In genomic region chr3:57803647-57804081, GRCh38 we compare ENCODE assay signal across 7 cellular contexts. TPM values are rescaled to one million over a fixed set of nuclear protein-coding genes. Genes with fewer than 3 reads are reported as not detected.
DNase-seq lines count a peak whose midpoint lies in the region; ATAC-seq and TF ChIP-seq lines count a peak whose summit lies in the region.

No MANE protein-coding gene starts in this region.

- H3K9me3 Mint-ChIP-seq in T-helper 2 cell treated with Interferon-gamma antibody and Interleukin-4, amounts not matched to agents 5 μg/mL and 100 μg/mL, for 36 hours, result no peaks in the 10 kb centered on the region

- peaks cover 96% of the 10 kb centered on the region for H3K79me2 ChIP-seq in HCT116 (ENCODE audit: insufficient read depth, low read length)

- DNase-seq in HCT116 (ENCODE audit: low read depth, low spot score) (peak; percentile 96), fibroblast of the conjunctiva (ENCODE audit: low read depth) (peak; percentile 78), pulmonary artery endothelial cell (ENCODE audit: low read depth, low spot score) (peak; percentile 79), ureter (ENCODE audit: low spot score) (no peak), NOMO-1 treated with dmso at 0.1 percent for 144 hours (lab: John Stamatoyannopoulos, UW; ENCODE audit: unreplicated experiment) (no peak)
- no peak for DNase-seq in T-helper 2 cell treated with Interferon-gamma antibody and Interleukin-4, amounts not matched to agents 5 μg/mL and 100 μg/mL, for 36 hours (ENCODE audit: low spot score)
- DNase-seq in NK-92 treated with Interleukin-12 subunit alpha and Interleukin-12 subunit beta, amount 100 ng/mL, for 24 hours (lab: John Stamatoyannopoulos, UW), result no peak

- RAD21 ChIA-PET in HCT116 (lab: Charles Lee; ENCODE audit: low non-redundant PET in 1 of 2, low total read pairs in 2 of 2, uncharacterized antibody in 2 of 2, unreplicated experiment in 2 of 2), result no interaction called here

- H3K4me3 ChIP-seq in HCT116 (replicated peaks in 1 of 2; ENCODE audit: low read depth in 1 of 2, low read length in 2 of 2), result peak overlapping the region in 1 of 2 experiments; percentile 27; a peak in 2 of 4 replicates

- peaks cover 49 to 66% of the 10 kb centered on the region in 2 experiments for H3K4me1 ChIP-seq in HCT116 (ENCODE audit: control insufficient read depth in 1 of 2, insufficient read depth in 2 of 2, low read length in 2 of 2)

- H3K27me3 ChIP-seq in HCT116 (ENCODE audit: insufficient read depth, low read length), result no peaks in the 10 kb centered on the region

- peak overlapping the region; percentile 52 for H3K27ac Mint-ChIP-seq in T-helper 2 cell treated with Interferon-gamma antibody and Interleukin-4, amounts not matched to agents 5 μg/mL and 100 μg/mL, for 36 hours

- H2AFZ ChIP-seq in HCT116 (ENCODE audit: low read depth, low read length, poor library complexity, severe bottlenecking), result no peak overlapping the region

- H3K36me3 Mint-ChIP-seq in T-helper 2 cell treated with Interferon-gamma antibody and Interleukin-4, amounts not matched to agents 5 μg/mL and 100 μg/mL, for 36 hours (ENCODE audit: low read depth), result peaks cover 2% of the 10 kb centered on the region

- no peaks in the 10 kb centered on the region for H3K9me3 ChIP-seq in HCT116 (ENCODE audit: control insufficient read depth in 1 of 2, insufficient read depth in 1 of 2, low read depth in 1 of 2, low read length in 2 of 2)

- H3K9me2 ChIP-seq in HCT116 (ENCODE audit: insufficient read depth), result no peaks in the 10 kb centered on the region

- H3K27me3 Mint-ChIP-seq in T-helper 2 cell treated with Interferon-gamma antibody and Interleukin-4, amounts not matched to agents 5 μg/mL and 100 μg/mL, for 36 hours (ENCODE audit: low read depth), result no peaks in the 10 kb centered on the region

- peak; percentile 33 for TF ChIP-seq RAD21 in HCT116 (IDR thresholded peaks at IDR 0.05; ENCODE audit: low read depth)

- intact Hi-C loops in HCT116 (cut with micrococcal nuclease), result loop anchor here (2.0 kb wide), 1 partner anchor 47 kb away; the partner anchor contains the start of gene SLMAP

- H3K4me2 ChIP-seq in HCT116 (ENCODE audit: low read length), result peak overlapping the region; percentile 69

- H3K4me1 Mint-ChIP-seq in T-helper 2 cell treated with Interferon-gamma antibody and Interleukin-4, amounts not matched to agents 5 μg/mL and 100 μg/mL, for 36 hours (ENCODE audit: low read depth), result peaks cover 41% of the 10 kb centered on the region

- POLR2A ChIA-PET in HCT116 (lab: Charles Lee), result interaction anchor here (1.0 kb wide), 1 partner anchor 48 kb away, joined by 4 read pairs; the partner anchor contains the start of gene SLMAP

- peak overlapping the region; percentile 77 for H3K27ac ChIP-seq in HCT116 (ENCODE audit: low read depth, low read length)

- BruUV-seq in HCT116 (replicated peaks; lab: Mats Ljungman, UMichigan), result no TSS peak

- no peak for TF ChIP-seq POLR2A in HCT116 (IDR thresholded peaks at IDR 0.05; ENCODE audit: borderline replicate concordance, extremely low read depth, insufficient read depth, insufficient read length)

- TF ChIP-seq CTCF in HCT116 (IDR thresholded peaks at IDR 0.05 in 2 of 3, conservative IDR thresholded peaks at IDR 0.05 in 1 of 3; ENCODE audit: borderline replicate concordance in 1 of 3, insufficient read depth in 1 of 3, low read depth in 2 of 3, low read length in 2 of 3), result no peak

- H4K20me1 ChIP-seq in HCT116 (ENCODE audit: insufficient read depth), result no peaks in the 10 kb centered on the region

- peak overlapping the region; percentile 44 for H3K9ac ChIP-seq in HCT116 (ENCODE audit: low read length)

- CTCF ChIA-PET in HCT116 (lab: Charles Lee), result no interaction called here

- no peaks in the 10 kb centered on the region for H3K36me3 ChIP-seq in HCT116 (ENCODE audit: control insufficient read depth in 1 of 2, insufficient read depth in 2 of 2, low read length in 2 of 2)

- ATAC-seq in HCT116, result peak; percentile 75

- H3K4me3 Mint-ChIP-seq in T-helper 2 cell treated with Interferon-gamma antibody and Interleukin-4, amounts not matched to agents 5 μg/mL and 100 μg/mL, for 36 hours, result peak overlapping the region; percentile 50

TF ChIP-seq in HCT116, 20 proteins besides CTCF, POLR2A, EP300 and RAD21:
- TF ChIP-seq JUND (IDR thresholded peaks at IDR 0.05) (peak; percentile 99), SIN3A (IDR thresholded peaks at IDR 0.05; ENCODE audit: low read depth) (peak; percentile 92), ZNF274 (IDR thresholded peaks at IDR 0.05; ENCODE audit: low read depth, low read length) (no peak), CEBPB (IDR thresholded peaks at IDR 0.05; ENCODE audit: low read depth) (peak; percentile 58), YY1 (IDR thresholded peaks at IDR 0.05; ENCODE audit: extremely low read depth, insufficient replicate concordance, low read depth, low read length) (peak; percentile 75), ATF3 (IDR thresholded peaks at IDR 0.05) (peak; percentile 61; the same call in 1 of the 2 replicates), ZFX (IDR thresholded peaks at IDR 0.05) (no peak), CBX3 (IDR thresholded peaks at IDR 0.05; ENCODE audit: low read depth) (peak; percentile 97), EZH2 (IDR thresholded peaks at IDR 0.05) (no peak), MAX (IDR thresholded peaks at IDR 0.05) (peak; percentile 84), SP1 (IDR thresholded peaks at IDR 0.05; ENCODE audit: low read depth) (peak; percentile 99), EGR1 (IDR thresholded peaks at IDR 0.05; ENCODE audit: low read depth) (peak; percentile 41; the same call in 1 of the 2 replicates), TCF7L2 (IDR thresholded peaks at IDR 0.05; ENCODE audit: borderline replicate concordance, extremely low read depth, insufficient read depth, insufficient read length) (peak; percentile 66), FOSL1 (IDR thresholded peaks at IDR 0.05; ENCODE audit: low read depth) (peak; percentile 97), POLR2AphosphoS5 (IDR thresholded peaks at IDR 0.05; ENCODE audit: low read depth, low read length) (peak; percentile 47; the same call in 1 of the 2 replicates), EZH2phosphoT487 (IDR thresholded peaks at IDR 0.05; ENCODE audit: borderline replicate concordance) (no peak), SRF (IDR thresholded peaks at IDR 0.05; ENCODE audit: low read depth) (peak; percentile 85), ZBTB33 (IDR thresholded peaks at IDR 0.05; ENCODE audit: extremely low read depth, insufficient replicate concordance, low read length) (no peak)

RNA-seq across cellular contexts. Expression of gene SLMAP, which starts 47.6 kb away (rescaled TPM):
- total RNA-seq in HCT116 (2021; ENCODE audit: unreplicated experiment), result 81.0 TPM
- 18.8 and 28.1 TPM in 2 replicates for polyA plus RNA-seq in HCT116 (2012)
- total RNA-seq in pulmonary artery endothelial cell, result 38.1 and 43.0 TPM in 2 replicates
- 159 TPM for total RNA-seq in ureter

Comparison
In these comparisons a context has a peak if more than half of its experiments do, and no peak if none do; other contexts are left out.
1. DNase-seq: peak in HCT116 (single experiment), fibroblast of the conjunctiva (single experiment) and pulmonary artery endothelial cell (single experiment); none in T-helper 2 cell treated with Interferon-gamma antibody and Interleukin-4, amounts not matched to agents 5 μg/mL and 100 μg/mL, for 36 hours (single experiment), ureter (single experiment), NOMO-1 treated with dmso at 0.1 percent for 144 hours (single experiment) and NK-92 treated with Interleukin-12 subunit alpha and Interleukin-12 subunit beta, amount 100 ng/mL, for 24 hours (single experiment).